Comparison of ENCODE assay signal across 9 cellular contexts in the genomic region with DNA sequence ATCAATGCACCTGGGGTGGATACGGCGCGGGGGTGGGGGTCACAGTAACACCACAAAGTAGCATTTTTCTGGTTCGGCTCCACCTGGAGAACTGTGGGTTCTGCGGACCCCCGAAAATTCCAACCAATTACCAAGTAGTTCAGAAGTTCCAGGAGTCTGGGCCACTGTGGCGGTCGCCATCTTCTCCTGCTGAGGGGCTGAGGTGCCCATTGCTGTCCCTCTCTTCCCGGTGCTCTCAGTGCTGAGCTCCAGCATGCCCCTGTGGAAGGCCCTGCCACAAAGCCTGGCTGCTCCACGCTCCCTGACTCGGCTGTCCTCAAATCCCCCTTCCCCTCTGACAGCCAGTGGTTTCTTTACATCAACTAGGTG.
DNase-seq lines count a peak whose midpoint lies in the region; ATAC-seq and TF ChIP-seq lines count a peak whose summit lies in the region.
"Had no signal": no experiment of that assay in that cellular context is flagged by ENCODE, and none has a peak within 500 bp of the region (broad histone marks: within the 10 kb centered on the region; RNA-seq: fewer than 3 reads in every experiment).

No MANE protein-coding gene starts in this region.

- H3K4me1 ChIP-seq in ACC112 (ENCODE audit: control insufficient read depth, insufficient read depth, low read length, unreplicated experiment) (peaks cover 24% of the 10 kb centered on the region), HCT116 (ENCODE audit: control insufficient read depth in 1 of 2, insufficient read depth in 2 of 2, low read length in 2 of 2) (peaks cover 4 to 12% of the 10 kb centered on the region in 2 experiments; a peak in 1 of 4 replicates)

- H3K27me3 ChIP-seq in ACC112 (ENCODE audit: insufficient read depth, low read length) (no peaks in the 10 kb centered on the region), HCT116 (ENCODE audit: insufficient read depth, low read length) (no peaks in the 10 kb centered on the region)

- no peak overlapping the region for H3K9ac ChIP-seq in HCT116 (ENCODE audit: low read length)

- POLR2A ChIA-PET in HCT116 (lab: Charles Lee): no interaction called here

- H3K36me3 ChIP-seq in ACC112 (ENCODE audit: insufficient read depth, low read length) (no peaks in the 10 kb centered on the region), HCT116 (ENCODE audit: control insufficient read depth in 1 of 2, insufficient read depth in 2 of 2, low read length in 2 of 2) (no peaks in the 10 kb centered on the region)

- H3K9me2 ChIP-seq in HCT116 (ENCODE audit: insufficient read depth): no peaks in the 10 kb centered on the region

- no TSS peak for BruUV-seq in HCT116 (replicated peaks; lab: Mats Ljungman, UMichigan)

- TF ChIP-seq RAD21 in HCT116 (IDR thresholded peaks at IDR 0.05; ENCODE audit: low read depth): no peak

- H3K9me3 Mint-ChIP-seq in brain: peaks cover 0 to 12% (median 8%) of the 10 kb centered on the region in 5 experiments
- no peaks in the 10 kb centered on the region for H3K9me3 Mint-ChIP-seq in natural killer cell

- H3K27ac Mint-ChIP-seq in brain (peak overlapping the region in 3 of 5 experiments; percentile 17 to 59 (median 39)), natural killer cell (no peak overlapping the region)

- H3K4me3 ChIP-seq in ACC112 (ENCODE audit: low read depth, low read length): peak overlapping the region; percentile 86
- peak overlapping the region; percentile 56 to 61; a peak in 3 of 4 replicates for H3K4me3 ChIP-seq in HCT116 (replicated peaks in 1 of 2; ENCODE audit: low read depth in 1 of 2, low read length in 2 of 2)

- CTCF ChIA-PET in HCT116 (lab: Charles Lee): interaction anchor here (1.0 to 2.9 kb wide), 5 partner anchors 282 to 844 kb away, joined by 3 to 22 read pairs (median 4); no protein-coding TSS in a partner anchor

- H3K4me3 Mint-ChIP-seq in brain (peak overlapping the region; percentile 80 to 88 (median 84)), natural killer cell (peak overlapping the region; percentile 79)

- intact Hi-C loops in HCT116 (cut with micrococcal nuclease): loop anchor here (1.0 to 10.0 kb wide), 4 partner anchors 281 to 833 kb away; a partner anchor contains a TSS
- intact Hi-C loops in natural killer cell (cut with micrococcal nuclease): no loop called here

- RAD21 ChIA-PET in HCT116 (lab: Charles Lee; ENCODE audit: low non-redundant PET in 1 of 2, low total read pairs in 2 of 2, uncharacterized antibody in 2 of 2, unreplicated experiment in 2 of 2): no interaction called here

- H2AFZ ChIP-seq in ACC112 (ENCODE audit: low read length, unreplicated experiment): no peak overlapping the region
- no peak overlapping the region for H2AFZ ChIP-seq in HCT116 (ENCODE audit: low read depth, low read length, poor library complexity, severe bottlenecking)

- H4K20me1 ChIP-seq in HCT116 (ENCODE audit: insufficient read depth): no peaks in the 10 kb centered on the region

- H3K36me3 Mint-ChIP-seq in brain: peaks cover 8% of the 10 kb centered on the region
- peaks cover 1% of the 10 kb centered on the region for H3K36me3 Mint-ChIP-seq in natural killer cell

- ATAC-seq in HCT116: no peak
- ATAC-seq in natural killer cell: no peak
- ATAC-seq in HG03432 (IDR thresholded peaks at IDR 0.05; ENCODE audit: unreplicated experiment): no peak

- peaks cover 40% of the 10 kb centered on the region for H3K4me1 Mint-ChIP-seq in brain
- peaks cover 28 to 41% of the 10 kb centered on the region in 2 donors for H3K4me1 Mint-ChIP-seq in natural killer cell

- H3K9me3 ChIP-seq in HCT116 (ENCODE audit: control insufficient read depth in 1 of 2, insufficient read depth in 1 of 2, low read depth in 1 of 2, low read length in 2 of 2): peaks cover 0 to 4% of the 10 kb centered on the region in 2 experiments; a peak in 3 of 4 replicates

- TF ChIP-seq CTCF in HCT116 (IDR thresholded peaks at IDR 0.05 in 2 of 3, conservative IDR thresholded peaks at IDR 0.05 in 1 of 3; ENCODE audit: borderline replicate concordance in 1 of 3, insufficient read depth in 1 of 3, low read depth in 2 of 3, low read length in 2 of 3) (no peak), brain (conservative IDR thresholded peaks at IDR 0.05) (no peak), natural killer cell (IDR thresholded peaks at IDR 0.05) (no peak)

- no peaks in the 10 kb centered on the region for H3K79me2 ChIP-seq in ACC112 (ENCODE audit: control insufficient read depth, insufficient read depth, low read length, unreplicated experiment)
- H3K79me2 ChIP-seq in HCT116 (ENCODE audit: insufficient read depth, low read length): no peaks in the 10 kb centered on the region

- DNase-seq in HCT116 (ENCODE audit: low read depth, low spot score) (no peak), natural killer cell (no peak), hepatic stellate cell (ENCODE audit: low spot score) (no peak), glomerular visceral epithelial cell (ENCODE audit: extremely low spot score) (no peak), NOMO-1 treated with dmso at 0.1 percent for 144 hours (lab: John Stamatoyannopoulos, UW; ENCODE audit: unreplicated experiment) (no peak)
- DNase-seq: cerebellar nuclear complex had no signal

- peak overlapping the region; percentile 93 for H3K4me2 ChIP-seq in HCT116 (ENCODE audit: low read length)

- TF ChIP-seq POLR2A in HCT116 (IDR thresholded peaks at IDR 0.05; ENCODE audit: borderline replicate concordance, extremely low read depth, insufficient read depth, insufficient read length): no peak

- no peak overlapping the region for H3K27ac ChIP-seq in ACC112 (ENCODE audit: low read depth, low read length)
- no peak overlapping the region for H3K27ac ChIP-seq in HCT116 (ENCODE audit: low read depth, low read length)

- H3K27me3 Mint-ChIP-seq in brain: peaks cover 16% of the 10 kb centered on the region
- peaks cover 19 to 32% of the 10 kb centered on the region in 2 donors for H3K27me3 Mint-ChIP-seq in natural killer cell (ENCODE audit: low read depth in 2 of 2)

TF ChIP-seq in HCT116, 20 proteins besides CTCF, POLR2A, EP300 and RAD21 (continues in another document):
- TF ChIP-seq, protein P1, sequence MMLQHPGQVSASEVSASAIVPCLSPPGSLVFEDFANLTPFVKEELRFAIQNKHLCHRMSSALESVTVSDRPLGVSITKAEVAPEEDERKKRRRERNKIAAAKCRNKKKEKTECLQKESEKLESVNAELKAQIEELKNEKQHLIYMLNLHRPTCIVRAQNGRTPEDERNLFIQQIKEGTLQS (IDR thresholded peaks at IDR 0.05): no peak
- TF ChIP-seq ZNF274 (IDR thresholded peaks at IDR 0.05; ENCODE audit: low read depth, low read length) (no peak), EGR1 (IDR thresholded peaks at IDR 0.05; ENCODE audit: low read depth) (no peak), TCF7L2 (IDR thresholded peaks at IDR 0.05; ENCODE audit: borderline replicate concordance, extremely low read depth, insufficient read depth, insufficient read length) (no peak), SIN3A (IDR thresholded peaks at IDR 0.05; ENCODE audit: low read depth) (no peak), ELF1 (IDR thresholded peaks at IDR 0.05; ENCODE audit: borderline replicate concordance, low read depth) (no peak), CEBPB (IDR thresholded peaks at IDR 0.05; ENCODE audit: low read depth) (no peak), SP1 (IDR thresholded peaks at IDR 0.05; ENCODE audit: low read depth) (no peak), POLR2AphosphoS5 (IDR thresholded peaks at IDR 0.05; ENCODE audit: low read depth, low read length) (no peak)
- TF ChIP-seq, protein P2, sequence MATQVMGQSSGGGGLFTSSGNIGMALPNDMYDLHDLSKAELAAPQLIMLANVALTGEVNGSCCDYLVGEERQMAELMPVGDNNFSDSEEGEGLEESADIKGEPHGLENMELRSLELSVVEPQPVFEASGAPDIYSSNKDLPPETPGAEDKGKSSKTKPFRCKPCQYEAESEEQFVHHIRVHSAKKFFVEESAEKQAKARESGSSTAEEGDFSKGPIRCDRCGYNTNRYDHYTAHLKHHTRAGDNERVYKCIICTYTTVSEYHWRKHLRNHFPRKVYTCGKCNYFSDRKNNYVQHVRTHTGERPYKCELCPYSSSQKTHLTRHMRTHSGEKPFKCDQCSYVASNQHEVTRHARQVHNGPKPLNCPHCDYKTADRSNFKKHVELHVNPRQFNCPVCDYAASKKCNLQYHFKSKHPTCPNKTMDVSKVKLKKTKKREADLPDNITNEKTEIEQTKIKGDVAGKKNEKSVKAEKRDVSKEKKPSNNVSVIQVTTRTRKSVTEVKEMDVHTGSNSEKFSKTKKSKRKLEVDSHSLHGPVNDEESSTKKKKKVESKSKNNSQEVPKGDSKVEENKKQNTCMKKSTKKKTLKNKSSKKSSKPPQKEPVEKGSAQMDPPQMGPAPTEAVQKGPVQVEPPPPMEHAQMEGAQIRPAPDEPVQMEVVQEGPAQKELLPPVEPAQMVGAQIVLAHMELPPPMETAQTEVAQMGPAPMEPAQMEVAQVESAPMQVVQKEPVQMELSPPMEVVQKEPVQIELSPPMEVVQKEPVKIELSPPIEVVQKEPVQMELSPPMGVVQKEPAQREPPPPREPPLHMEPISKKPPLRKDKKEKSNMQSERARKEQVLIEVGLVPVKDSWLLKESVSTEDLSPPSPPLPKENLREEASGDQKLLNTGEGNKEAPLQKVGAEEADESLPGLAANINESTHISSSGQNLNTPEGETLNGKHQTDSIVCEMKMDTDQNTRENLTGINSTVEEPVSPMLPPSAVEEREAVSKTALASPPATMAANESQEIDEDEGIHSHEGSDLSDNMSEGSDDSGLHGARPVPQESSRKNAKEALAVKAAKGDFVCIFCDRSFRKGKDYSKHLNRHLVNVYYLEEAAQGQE (IDR thresholded peaks at IDR 0.05; ENCODE audit: low read depth): no peak
- TF ChIP-seq, protein P3, sequence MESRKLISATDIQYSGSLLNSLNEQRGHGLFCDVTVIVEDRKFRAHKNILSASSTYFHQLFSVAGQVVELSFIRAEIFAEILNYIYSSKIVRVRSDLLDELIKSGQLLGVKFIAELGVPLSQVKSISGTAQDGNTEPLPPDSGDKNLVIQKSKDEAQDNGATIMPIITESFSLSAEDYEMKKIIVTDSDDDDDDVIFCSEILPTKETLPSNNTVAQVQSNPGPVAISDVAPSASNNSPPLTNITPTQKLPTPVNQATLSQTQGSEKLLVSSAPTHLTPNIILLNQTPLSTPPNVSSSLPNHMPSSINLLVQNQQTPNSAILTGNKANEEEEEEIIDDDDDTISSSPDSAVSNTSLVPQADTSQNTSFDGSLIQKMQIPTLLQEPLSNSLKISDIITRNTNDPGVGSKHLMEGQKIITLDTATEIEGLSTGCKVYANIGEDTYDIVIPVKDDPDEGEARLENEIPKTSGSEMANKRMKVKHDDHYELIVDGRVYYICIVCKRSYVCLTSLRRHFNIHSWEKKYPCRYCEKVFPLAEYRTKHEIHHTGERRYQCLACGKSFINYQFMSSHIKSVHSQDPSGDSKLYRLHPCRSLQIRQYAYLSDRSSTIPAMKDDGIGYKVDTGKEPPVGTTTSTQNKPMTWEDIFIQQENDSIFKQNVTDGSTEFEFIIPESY (IDR thresholded peaks at IDR 0.05; ENCODE audit: extremely low read depth, insufficient replicate concordance, low read length): no peak
- TF ChIP-seq, protein P4, sequence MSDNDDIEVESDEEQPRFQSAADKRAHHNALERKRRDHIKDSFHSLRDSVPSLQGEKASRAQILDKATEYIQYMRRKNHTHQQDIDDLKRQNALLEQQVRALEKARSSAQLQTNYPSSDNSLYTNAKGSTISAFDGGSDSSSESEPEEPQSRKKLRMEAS (IDR thresholded peaks at IDR 0.05): no peak

Comparison
In these comparisons a context has a peak if more than half of its experiments do, and no peak if none do; other contexts are left out.
1. H3K27ac Mint-ChIP-seq: peak in brain (3 of 5); none in natural killer cell (0 of 2).